Comparison of ENCODE assay signal across 17 cellular contexts in the genomic region with DNA sequence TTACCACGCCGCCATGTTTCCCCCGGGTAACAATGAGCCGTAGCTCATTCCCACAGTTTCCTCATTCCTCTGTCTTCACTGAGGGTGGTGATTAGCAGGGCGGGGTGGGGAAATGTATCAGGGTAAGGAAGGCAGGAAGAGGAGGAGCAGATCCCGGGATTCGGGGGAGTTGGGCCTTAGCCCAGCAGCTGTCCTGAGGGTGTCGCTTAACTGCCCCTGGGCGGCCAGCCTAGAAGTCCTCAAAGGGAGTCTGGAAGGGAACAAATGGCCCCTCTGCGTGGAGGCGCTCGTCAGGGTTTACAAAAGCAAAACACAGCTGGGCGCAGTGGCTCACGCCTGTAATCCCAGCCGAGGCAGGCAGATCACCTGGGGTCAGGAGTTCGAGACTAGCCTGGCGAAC. TPM values are rescaled to one million over a fixed set of nuclear protein-coding genes. Genes with fewer than 3 reads are reported as not detected.
DNase-seq lines count a peak whose midpoint lies in the region; ATAC-seq and TF ChIP-seq lines count a peak whose summit lies in the region.
"Had no signal": no experiment of that assay in that cellular context is flagged by ENCODE, and none has a peak within 500 bp of the region (broad histone marks: within the 10 kb centered on the region; RNA-seq: fewer than 3 reads in every experiment).

No MANE protein-coding gene starts in this region.

- H3K27me3 Mint-ChIP-seq in effector memory CD8-positive, alpha-beta T cell = no peaks in the 10 kb centered on the region
- no peaks in the 10 kb centered on the region for H3K27me3 Mint-ChIP-seq in mesothelial cell of epicardium (ENCODE audit: low read depth)

- peak overlapping the region; percentile 29 to 31 for H3K27ac Mint-ChIP-seq in effector memory CD8-positive, alpha-beta T cell
- peak overlapping the region; percentile 47 for H3K27ac Mint-ChIP-seq in mesothelial cell of epicardium
- H3K27ac Mint-ChIP-seq: activated T-helper 1 cell treated with anti-CD3 and anti-CD28 coated beads, Interleukin-12 subunit alpha, Interleukin-12 subunit beta, Interleukin-2, Interleukin-4 antibody, amounts not matched to agents 30 ng/mL and 10 ng/mL and 1 ng/mL, durations not matched to agents 14 hours and 24 hours and 36 hours had no signal

- no peak for DNase-seq in effector memory CD8-positive, alpha-beta T cell
- DNase-seq in heart right ventricle = peak; percentile 78 to 85
- DNase-seq in mesothelial cell of epicardium (ENCODE audit: low spot score in 2 of 2, unreplicated experiment in 2 of 2) = no peak
- no peak for DNase-seq in upper lobe of right lung
- no peak for DNase-seq in RKO (ENCODE audit: low spot score)
- DNase-seq in H4 (ENCODE audit: low spot score) = no peak
- DNase-seq in NCI-H524 treated with DMSO at 0.1 percent for 48 hours (lab: John Stamatoyannopoulos, UW) = no peak
- DNase-seq: activated CD4-positive, CD25-positive, alpha-beta regulatory T cell treated with anti-CD3 and anti-CD28 coated beads, Interleukin-2, amount 50 U/mL, for 72 hours; Calu3; caudate nucleus; NCI-H1436; NCI-H774; T1000 had no signal

- H3K4me1 ChIP-seq in heart right ventricle (peaks cover 2 to 33% (median 15%) of the 10 kb centered on the region in 9 donors), upper lobe of right lung (peaks cover 5% of the 10 kb centered on the region)

- H3K9me3 ChIP-seq in heart right ventricle (no peaks in the 10 kb centered on the region), upper lobe of right lung (no peaks in the 10 kb centered on the region)

- no peak overlapping the region for H3K4me3 Mint-ChIP-seq in effector memory CD8-positive, alpha-beta T cell
- H3K4me3 Mint-ChIP-seq in mesothelial cell of epicardium = no peak overlapping the region
- H3K4me3 Mint-ChIP-seq: activated T-helper 1 cell treated with anti-CD3 and anti-CD28 coated beads, Interleukin-12 subunit alpha, Interleukin-12 subunit beta, Interleukin-2, Interleukin-4 antibody, amounts not matched to agents 30 ng/mL and 10 ng/mL and 1 ng/mL, durations not matched to agents 14 hours and 24 hours and 36 hours had no signal

- H3K36me3 ChIP-seq in heart right ventricle = peaks cover 0 to 94% (median 57%) of the 10 kb centered on the region in 9 donors
- H3K36me3 ChIP-seq in upper lobe of right lung = peaks cover 84% of the 10 kb centered on the region

- WGBS in heart right ventricle, 2 donors = 33 to 38% methylated on average over 17 of the region's 17 CpGs

- intact Hi-C loops in heart right ventricle (cut with DNase I) (loop anchor here in 1 of 10 donors (5.0 kb wide), 1 partner anchor 39 kb away; a partner anchor contains a TSS), upper lobe of right lung (cut with DNase I) (no loop called here)

- peaks cover 66% of the 10 kb centered on the region for H3K36me3 Mint-ChIP-seq in effector memory CD8-positive, alpha-beta T cell (ENCODE audit: insufficient read depth)
- H3K36me3 Mint-ChIP-seq in mesothelial cell of epicardium = peaks cover 56% of the 10 kb centered on the region

- H3K4me3 ChIP-seq in heart right ventricle = no peak overlapping the region
- H3K4me3 ChIP-seq in upper lobe of right lung = no peak overlapping the region
- H3K4me3 ChIP-seq: smooth muscle cell had no signal

- H3K9me3 Mint-ChIP-seq in effector memory CD8-positive, alpha-beta T cell = no peaks in the 10 kb centered on the region
- H3K9me3 Mint-ChIP-seq in mesothelial cell of epicardium = peaks cover 7% of the 10 kb centered on the region
- H3K9me3 Mint-ChIP-seq: activated T-helper 1 cell treated with anti-CD3 and anti-CD28 coated beads, Interleukin-12 subunit alpha, Interleukin-12 subunit beta, Interleukin-2, Interleukin-4 antibody, amounts not matched to agents 30 ng/mL and 10 ng/mL and 1 ng/mL, durations not matched to agents 14 hours and 24 hours and 36 hours had no signal

- TF ChIP-seq CTCF in heart right ventricle (IDR thresholded peaks at IDR 0.05) = peak in 2 of 9 donors; percentile 16 to 17
- no peak for TF ChIP-seq CTCF in mesothelial cell of epicardium (IDR thresholded peaks at IDR 0.05; ENCODE audit: unreplicated experiment)
- no peak for TF ChIP-seq CTCF in upper lobe of right lung (IDR thresholded peaks at IDR 0.05)

- peaks cover 8 to 15% of the 10 kb centered on the region in 2 donors for H3K4me1 Mint-ChIP-seq in effector memory CD8-positive, alpha-beta T cell (ENCODE audit: low read depth in 2 of 2)
- no peaks in the 10 kb centered on the region for H3K4me1 Mint-ChIP-seq in mesothelial cell of epicardium

- H3K27me3 ChIP-seq in heart right ventricle = no peaks in the 10 kb centered on the region
- H3K27me3 ChIP-seq in upper lobe of right lung = no peaks in the 10 kb centered on the region

- H3K27ac ChIP-seq in heart right ventricle = peak overlapping the region; percentile 24 to 92 (median 74)
- peak overlapping the region; percentile 59 for H3K27ac ChIP-seq in upper lobe of right lung

- no peak for ATAC-seq in effector memory CD8-positive, alpha-beta T cell (replicated peaks)
- peak; percentile 94 to 97 (median 96) for ATAC-seq in heart right ventricle
- ATAC-seq in upper lobe of right lung = peak; percentile 75
- ATAC-seq: SK-N-SH treated with all-trans-retinoic acid at 6 μM for 48 hours had no signal

RNA-seq across cellular contexts. Expression of a gene that starts 14.3 kb away (rescaled TPM):
- 10 to 100 TPM; 23.6 to 58.0 (median 43.8) TPM for total RNA-seq in heart right ventricle
- polyA plus RNA-seq in heart right ventricle = 10 to 100 TPM; 13.5 to 25.1 TPM
- total RNA-seq in mesothelial cell of epicardium = 6.9 to 7.4 TPM (median 7.4 TPM) in 3 replicates
- 9.7 TPM for total RNA-seq in upper lobe of right lung
- total RNA-seq in H4 (2014; rRNA removed; shearing (Covaris generic)) = 1.4 and 1.7 TPM in 2 replicates

RNA-seq across cellular contexts. Expression of a gene that starts 39.8 kb away (rescaled TPM):
- total RNA-seq in heart right ventricle (10 to 100 TPM in 1 of 10 donors, 1 to 10 TPM in 9; 3.2 to 14.5 (median 5.3) TPM), mesothelial cell of epicardium (2.2 to 2.5 TPM (median 2.3 TPM) in 3 replicates), upper lobe of right lung (19.0 TPM)
- 10 to 100 TPM in 1 of 2 donors, 1 to 10 TPM in 1; 5.6 to 10.5 TPM for polyA plus RNA-seq in heart right ventricle
- total RNA-seq in H4 (2014; rRNA removed; shearing (Covaris generic)) = 26.1 and 27.3 TPM in 2 replicates

RNA-seq across cellular contexts. Expression of a gene that starts 54.8 kb away (rescaled TPM):
- total RNA-seq in heart right ventricle = 1 to 10 TPM in 4 of 10 donors, under 1 TPM in 6; 0.32 to 1.1 (median 0.90) TPM
- polyA plus RNA-seq in heart right ventricle = 1 to 10 TPM; 1.9 to 3.2 TPM
- total RNA-seq in mesothelial cell of epicardium = 1.2 to 1.8 TPM (median 1.5 TPM) in 3 replicates
- total RNA-seq in upper lobe of right lung = not detected
- total RNA-seq in H4 (2014; rRNA removed; shearing (Covaris generic)) = 0.37 and 0.52 TPM in 2 replicates
- total RNA-seq: activated CD8-positive, alpha-beta memory T cell treated with anti-CD3 and anti-CD28 coated beads for 36 hours; activated T-helper 1 cell treated with anti-CD3 and anti-CD28 coated beads, Interleukin-12 subunit alpha, Interleukin-12 subunit beta, Interleukin-2, Interleukin-4 antibody, amounts not matched to agents 30 ng/mL and 10 ng/mL and 1 ng/mL, durations not matched to agents 14 hours and 24 hours and 36 hours had no signal

Comparison
In these comparisons a context has a peak if more than half of its experiments do, and no peak if none do; other contexts are left out.
1. DNase-seq: peak in heart right ventricle (2 of 2); none in effector memory CD8-positive, alpha-beta T cell (0 of 3), mesothelial cell of epicardium (0 of 2), upper lobe of right lung (single experiment), RKO (single experiment), H4 (single experiment) and NCI-H524 treated with DMSO at 0.1 percent for 48 hours (single experiment).